ENCODE assay signal across 14 cellular contexts in the genomic region with DNA sequence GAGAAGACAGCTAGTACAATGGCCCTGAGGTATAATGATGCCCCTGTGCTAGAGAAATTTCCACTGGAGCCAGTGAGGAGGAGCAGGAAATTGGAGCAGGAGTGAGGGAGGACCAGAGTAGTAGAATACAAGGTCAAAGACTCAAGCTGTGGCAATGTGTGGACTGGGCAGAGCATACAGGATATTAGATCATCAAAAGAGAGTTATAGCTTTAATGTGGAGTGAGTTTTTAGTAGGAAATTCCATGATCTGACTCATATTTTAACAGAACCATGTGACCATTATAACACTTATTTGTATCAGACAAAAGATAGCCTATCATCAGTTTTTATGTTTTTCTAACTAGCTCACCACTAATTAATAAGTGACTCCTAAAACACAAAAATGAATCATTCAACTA.
DNase-seq lines count a peak whose midpoint lies in the region; ATAC-seq and TF ChIP-seq lines count a peak whose summit lies in the region.
"Had no signal": no experiment of that assay in that cellular context is flagged by ENCODE, and none has a peak within 500 bp of the region (broad histone marks: within the 10 kb centered on the region; RNA-seq: fewer than 3 reads in every experiment).

No MANE protein-coding gene starts in this region.

- H3K36me3 Mint-ChIP-seq in effector memory CD8-positive, alpha-beta T cell (ENCODE audit: insufficient read depth), result no peaks in the 10 kb centered on the region
- H3K36me3 Mint-ChIP-seq: CD14-positive monocyte; naive B cell; stimulated activated effector memory CD8-positive, alpha-beta T cell treated with anti-CD3 and anti-CD28 coated beads, Interleukin-12 subunit alpha, Interleukin-12 subunit beta, amount 100 ng/mL, for 72 hours had no signal

- no peak overlapping the region for H3K4me3 Mint-ChIP-seq in effector memory CD8-positive, alpha-beta T cell
- H3K4me3 Mint-ChIP-seq: CD14-positive monocyte; naive B cell; stimulated activated effector memory CD8-positive, alpha-beta T cell treated with anti-CD3 and anti-CD28 coated beads, Interleukin-12 subunit alpha, Interleukin-12 subunit beta, amount 100 ng/mL, for 72 hours had no signal

- TF ChIP-seq POLR2A in GM18505 (IDR thresholded peaks at IDR 0.05; ENCODE audit: borderline replicate concordance, extremely low read depth, insufficient read depth, insufficient read length), result no peak

- DNase-seq in AG08396 (ENCODE audit: low spot score) (peak; percentile 7), HS-5 (ENCODE audit: low read depth) (peak; percentile 86), astrocyte of the hippocampus (ENCODE audit: low read depth, low spot score) (peak; percentile 32), hepatic stellate cell (ENCODE audit: low spot score) (peak; percentile 43)
- DNase-seq in effector memory CD8-positive, alpha-beta T cell, result no peak
- no peak for DNase-seq in activated CD4-positive, CD25-positive, alpha-beta regulatory T cell treated with anti-CD3 and anti-CD28 coated beads, Interleukin-2, amount 50 U/mL, for 72 hours
- DNase-seq: activated CD8-positive, alpha-beta memory T cell treated with anti-CD3 and anti-CD28 coated beads, Interleukin-2, amount 50 U/mL, for 48 hours; naive B cell; NCI-H1417 treated with DMSO at 0.1 percent for 48 hours; T1000 had no signal

- ATAC-seq in effector memory CD8-positive, alpha-beta T cell (replicated peaks), result no peak
- ATAC-seq in esophagus mucosa (no peak), GM18505 (IDR thresholded peaks at IDR 0.05; ENCODE audit: unreplicated experiment) (no peak)
- ATAC-seq: stimulated activated effector memory CD8-positive, alpha-beta T cell treated with anti-CD3 and anti-CD28 coated beads, Interleukin-12 subunit alpha, Interleukin-12 subunit beta, amount 100 ng/mL, for 72 hours had no signal

- H3K27ac Mint-ChIP-seq in effector memory CD8-positive, alpha-beta T cell, result no peak overlapping the region
- H3K27ac Mint-ChIP-seq: CD14-positive monocyte; naive B cell; stimulated activated effector memory CD8-positive, alpha-beta T cell treated with anti-CD3 and anti-CD28 coated beads, Interleukin-12 subunit alpha, Interleukin-12 subunit beta, amount 100 ng/mL, for 72 hours had no signal

- no peaks in the 10 kb centered on the region for H3K27me3 Mint-ChIP-seq in effector memory CD8-positive, alpha-beta T cell
- H3K27me3 Mint-ChIP-seq: naive B cell had no signal

- peaks cover 0 to 2% of the 10 kb centered on the region in 2 donors for H3K9me3 Mint-ChIP-seq in effector memory CD8-positive, alpha-beta T cell
- H3K9me3 Mint-ChIP-seq: stimulated activated effector memory CD8-positive, alpha-beta T cell treated with anti-CD3 and anti-CD28 coated beads, Interleukin-12 subunit alpha, Interleukin-12 subunit beta, amount 100 ng/mL, for 72 hours had no signal

- no peaks in the 10 kb centered on the region for H3K4me1 Mint-ChIP-seq in effector memory CD8-positive, alpha-beta T cell (ENCODE audit: low read depth in 2 of 2)
- H3K4me1 Mint-ChIP-seq: CD14-positive monocyte; naive B cell; stimulated activated effector memory CD8-positive, alpha-beta T cell treated with anti-CD3 and anti-CD28 coated beads, Interleukin-12 subunit alpha, Interleukin-12 subunit beta, amount 100 ng/mL, for 72 hours had no signal

Comparison
In these comparisons a context has a peak if more than half of its experiments do, and no peak if none do; other contexts are left out.
1. DNase-seq: peak in AG08396 (single experiment), HS-5 (single experiment), astrocyte of the hippocampus (single experiment) and hepatic stellate cell (single experiment); none in effector memory CD8-positive, alpha-beta T cell (0 of 3) and activated CD4-positive, CD25-positive, alpha-beta regulatory T cell treated with anti-CD3 and anti-CD28 coated beads, Interleukin-2, amount 50 U/mL, for 72 hours (single experiment).